ENCODE assay signal across 20 cellular contexts in genomic region chr15:100858294-100858693, GRCh38. TPM values are rescaled to one million over a fixed set of nuclear protein-coding genes. Genes with fewer than 3 reads are reported as not detected.
A peak's percentile ranks its signal among the peaks of the same experiment; 100 is the strongest.
DNase-seq lines count a peak whose midpoint lies in the region; ATAC-seq and TF ChIP-seq lines count a peak whose summit lies in the region.
"Had no signal": no experiment of that assay in that cellular context is flagged by ENCODE, and none has a peak within 500 bp of the region (broad histone marks: within the 10 kb centered on the region; RNA-seq: fewer than 3 reads in every experiment).

No MANE protein-coding gene starts in this region.

- no peak overlapping the region for H2BK120ac ChIP-seq in IMR-90 (ENCODE audit: low read depth, low read length)

- H3K9me3 ChIP-seq in BLaER1 (peaks cover 6% of the 10 kb centered on the region; the same call in 1 of the 2 replicates), IMR-90 (ENCODE audit: control insufficient read depth, insufficient read depth, low read length) (peaks cover 7% of the 10 kb centered on the region), MM.1S (replicated peaks; ENCODE audit: insufficient read depth, low read length) (no peaks in the 10 kb centered on the region)
- H3K9me3 ChIP-seq: A549, HAP-1 had no signal

- H3K27ac ChIP-seq in BLaER1 = peak overlapping the region; percentile 46
- no peak overlapping the region for H3K27ac ChIP-seq in IMR-90 (ENCODE audit: insufficient read depth, low read length)
- no peak overlapping the region for H3K27ac ChIP-seq in MM.1S (ENCODE audit: low read length)
- H3K27ac ChIP-seq: A549 had no signal

- H3K4me1 ChIP-seq in BLaER1 = peaks cover 60% of the 10 kb centered on the region
- H3K4me1 ChIP-seq in IMR-90 (ENCODE audit: control insufficient read depth, insufficient read depth, low read length) = peaks cover 4% of the 10 kb centered on the region
- no peaks in the 10 kb centered on the region for H3K4me1 ChIP-seq in MM.1S (ENCODE audit: low read length)
- H3K4me1 ChIP-seq: A549, HAP-1 had no signal

- no peak for TF ChIP-seq RAD21 in IMR-90 (IDR thresholded peaks at IDR 0.05; ENCODE audit: low read length)

- BruUV-seq in IMR-90 (replicated peaks; lab: Mats Ljungman, UMichigan) = no TSS peak

- no peak for TF ChIP-seq POLR2A in IMR-90 (IDR thresholded peaks at IDR 0.05; ENCODE audit: low read depth, low read length)

- H3K18ac ChIP-seq in IMR-90 (ENCODE audit: low read depth, low read length) = no peak overlapping the region

- ATAC-seq in IMR-90 (ENCODE audit: low read depth) (no peak), left lobe of liver (no peak)
- ATAC-seq: A549 had no signal

- no peak overlapping the region for H4K91ac ChIP-seq in IMR-90 (ENCODE audit: insufficient read depth, low read depth, low read length)

- DNase-seq in IMR-90 (no peak), left lobe of liver (ENCODE audit: low spot score) (peak; percentile 26), HuH-7 (ENCODE audit: low spot score) (no peak), MM.1S (no peak), GM13976 (ENCODE audit: low spot score) (no peak)
- DNase-seq: 8988T; ACHN; CD4-positive, alpha-beta T cell; CD8-positive, alpha-beta memory T cell; DMS 273 treated with DMSO at 0.1 percent for 48 hours; DMS79; EL; GDM1; GOT3; HFFc6 had no signal

- no peak overlapping the region for H2AK5ac ChIP-seq in IMR-90 (ENCODE audit: low read depth, low read length)

- H3K9ac ChIP-seq in BLaER1 (no peak overlapping the region), IMR-90 (ENCODE audit: low read depth, low read length) (no peak overlapping the region), MM.1S (ENCODE audit: low read length) (no peak overlapping the region)

- no peak overlapping the region for H2AK9ac ChIP-seq in IMR-90 (replicated peaks; ENCODE audit: low read depth, low read length, poor library complexity)

- TF ChIP-seq CTCF in IMR-90 (conservative IDR thresholded peaks at IDR 0.05; ENCODE audit: low read depth, low read length) (no peak), MM.1S (IDR thresholded peaks at IDR 0.05; ENCODE audit: low read length) (no peak), GM13976 (IDR thresholded peaks at IDR 0.05; ENCODE audit: borderline replicate concordance, control extremely low read depth, extremely low read depth, insufficient read depth, missing control alignments) (no peak)

- H3K9me1 ChIP-seq in IMR-90 (ENCODE audit: insufficient read depth, low read length) = no peaks in the 10 kb centered on the region

- H4K8ac ChIP-seq in IMR-90 (ENCODE audit: low read depth in 2 of 2, low read length in 2 of 2) = no peak overlapping the region

- no peak overlapping the region for H2BK20ac ChIP-seq in IMR-90 (ENCODE audit: low read depth, low read length)

- dilution Hi-C loops in IMR-90 (cut with HindIII; ENCODE audit: low sequenced_read_pairs, unreplicated experiment) = no loop called here

- H4K20me1 ChIP-seq in BLaER1 (no peaks in the 10 kb centered on the region), IMR-90 (ENCODE audit: insufficient read depth, low read length) (no peaks in the 10 kb centered on the region), MM.1S (ENCODE audit: insufficient read depth, low read length) (no peaks in the 10 kb centered on the region)

- no peak overlapping the region for H3K4ac ChIP-seq in IMR-90 (ENCODE audit: low read depth, low read length)

- H3F3A ChIP-seq in MM.1S (ENCODE audit: insufficient read depth, low read length) = no peaks in the 10 kb centered on the region

- no peaks in the 10 kb centered on the region for H3K79me1 ChIP-seq in IMR-90 (ENCODE audit: low read depth in 1 of 2, low read length in 2 of 2)

- H4K5ac ChIP-seq in IMR-90 (ENCODE audit: low read depth, low read length) = no peak overlapping the region

- H3K23ac ChIP-seq in IMR-90 (ENCODE audit: low read depth, low read length) = no peak overlapping the region

- no peaks in the 10 kb centered on the region for H3K9me2 ChIP-seq in MM.1S (replicated peaks; ENCODE audit: insufficient read depth, low read length)

- H3K4me2 ChIP-seq in BLaER1 (peak overlapping the region; percentile 92), IMR-90 (ENCODE audit: low read depth, low read length) (no peak overlapping the region), MM.1S (ENCODE audit: low read depth, low read length) (no peak overlapping the region)
- H3K4me2 ChIP-seq: A549 had no signal

- H2BK15ac ChIP-seq in IMR-90 (ENCODE audit: low read depth, low read length) = no peak overlapping the region

- no peaks in the 10 kb centered on the region for H3K79me2 ChIP-seq in MM.1S (ENCODE audit: low read length)

- H3K36me3 ChIP-seq in BLaER1 (no peaks in the 10 kb centered on the region), IMR-90 (ENCODE audit: control insufficient read depth, insufficient read depth, low read length) (no peaks in the 10 kb centered on the region), MM.1S (replicated peaks; ENCODE audit: insufficient read depth, low read length) (no peaks in the 10 kb centered on the region)
- H3K36me3 ChIP-seq: HAP-1 had no signal

- POLR2A ChIA-PET in IMR-90 (lab: Charles Lee; ENCODE audit: unreplicated experiment) = no interaction called here

- in situ Hi-C loops in IMR-90 (cut with MboI; ENCODE audit: low sequenced_read_pairs) (no loop called here), GM13976 (cut with MboI; ENCODE audit: low sequenced_read_pairs, unreplicated experiment) (no loop called here)

- no peak overlapping the region for H3K56ac ChIP-seq in IMR-90 (ENCODE audit: extremely low read depth, insufficient read depth, low read length)

- CTCF ChIA-PET in IMR-90 (lab: Yijun Ruan, JAX) = no interaction called here

- H3K27me3 ChIP-seq in BLaER1 (no peaks in the 10 kb centered on the region), IMR-90 (ENCODE audit: control insufficient read depth, insufficient read depth, low read length) (peaks cover 6% of the 10 kb centered on the region), MM.1S (replicated peaks; ENCODE audit: insufficient read depth, low read length) (no peaks in the 10 kb centered on the region)

- no peak overlapping the region for H3K14ac ChIP-seq in IMR-90 (replicated peaks; ENCODE audit: low read depth, low read length)

- H2AFZ ChIP-seq in IMR-90 (replicated peaks; ENCODE audit: low read length, poor library complexity) (peak overlapping the region; percentile 18), MM.1S (ENCODE audit: low read length) (no peak overlapping the region)

- WGBS in IMR-90 (ENCODE audit: extremely low coverage in 2 of 2, insufficient read length in 1 of 2), 2 experiments = no CpG with 5 or more reads among the region's 2 CpGs

- H2BK5ac ChIP-seq in IMR-90 (ENCODE audit: low read depth, low read length, poor library complexity, severe bottlenecking) = no peak overlapping the region

- intact Hi-C loops in IMR-90 (cut with micrococcal nuclease) = no loop called here

- no peak overlapping the region for H3K4me3 ChIP-seq in BLaER1
- no peak overlapping the region for H3K4me3 ChIP-seq in IMR-90 (ENCODE audit: insufficient read depth, low read depth, low read length)
- H3K4me3 ChIP-seq in MM.1S (ENCODE audit: low read length) = no peak overlapping the region
- H3K4me3 ChIP-seq: A549, GM12878, HAP-1 had no signal

TF ChIP-seq in IMR-90, 13 proteins besides CTCF, POLR2A, EP300 and RAD21:
- no peak for TF ChIP-seq ELK1 (IDR thresholded peaks at IDR 0.05; ENCODE audit: borderline replicate concordance, low read depth, low read length)
- no peak for TF ChIP-seq FOS (IDR thresholded peaks at IDR 0.05; ENCODE audit: low read depth, low read length)
- no peak for TF ChIP-seq CHD1 (IDR thresholded peaks at IDR 0.05; ENCODE audit: low read depth, low read length)
- TF ChIP-seq MXI1 (IDR thresholded peaks at IDR 0.05; ENCODE audit: borderline replicate concordance, low read depth, low read length) = no peak
- no peak for TF ChIP-seq MAFK (IDR thresholded peaks at IDR 0.05; ENCODE audit: low read depth, low read length)
- TF ChIP-seq MAZ (IDR thresholded peaks at IDR 0.05; ENCODE audit: borderline replicate concordance, low read depth, low read length) = no peak
- no peak for TF ChIP-seq BHLHE40 (IDR thresholded peaks at IDR 0.05; ENCODE audit: low read depth, low read length)
- no peak for TF ChIP-seq CEBPB (IDR thresholded peaks at IDR 0.05; ENCODE audit: low read depth, low read length)
- no peak for TF ChIP-seq RCOR1 (IDR thresholded peaks at IDR 0.05; ENCODE audit: insufficient replicate concordance, low read length)
- TF ChIP-seq USF2 (IDR thresholded peaks at IDR 0.05; ENCODE audit: low read depth, low read length) = no peak
- no peak for TF ChIP-seq SMC3 (IDR thresholded peaks at IDR 0.05; ENCODE audit: low read depth, low read length)
- no peak for TF ChIP-seq NFE2L2 (IDR thresholded peaks at IDR 0.05; ENCODE audit: low read depth, low read length)
- TF ChIP-seq RFX5 (IDR thresholded peaks at IDR 0.05; ENCODE audit: low read depth, low read length) = no peak

RNA-seq across cellular contexts. Expression of gene ALDH1A3, which starts 21.3 kb away (rescaled TPM):
- total RNA-seq in IMR-90 (2012; rRNA removed) (5.0 and 8.6 TPM in 2 replicates), left lobe of liver (4.0 TPM)
- polyA plus RNA-seq in IMR-90 (2012; rRNA removed) = 2.9 and 3.1 TPM in 2 replicates
- 1.6 and 6.2 TPM in 2 replicates for polyA plus RNA-seq in IMR-90 (2012; cell fraction: cytosol; rRNA removed)
- 1.4 and 4.7 TPM in 2 replicates for polyA plus RNA-seq in IMR-90 (2012; cell fraction: nucleus; rRNA removed; ENCODE audit: low replicate concordance)
- total RNA-seq: CD4-positive, alpha-beta T cell; CD8-positive, alpha-beta memory T cell had no signal
- polyA plus RNA-seq: CD14-positive monocyte; CD8-positive, alpha-beta memory T cell had no signal
